9 cellular contexts compared by ENCODE assay signal in the genomic region with DNA sequence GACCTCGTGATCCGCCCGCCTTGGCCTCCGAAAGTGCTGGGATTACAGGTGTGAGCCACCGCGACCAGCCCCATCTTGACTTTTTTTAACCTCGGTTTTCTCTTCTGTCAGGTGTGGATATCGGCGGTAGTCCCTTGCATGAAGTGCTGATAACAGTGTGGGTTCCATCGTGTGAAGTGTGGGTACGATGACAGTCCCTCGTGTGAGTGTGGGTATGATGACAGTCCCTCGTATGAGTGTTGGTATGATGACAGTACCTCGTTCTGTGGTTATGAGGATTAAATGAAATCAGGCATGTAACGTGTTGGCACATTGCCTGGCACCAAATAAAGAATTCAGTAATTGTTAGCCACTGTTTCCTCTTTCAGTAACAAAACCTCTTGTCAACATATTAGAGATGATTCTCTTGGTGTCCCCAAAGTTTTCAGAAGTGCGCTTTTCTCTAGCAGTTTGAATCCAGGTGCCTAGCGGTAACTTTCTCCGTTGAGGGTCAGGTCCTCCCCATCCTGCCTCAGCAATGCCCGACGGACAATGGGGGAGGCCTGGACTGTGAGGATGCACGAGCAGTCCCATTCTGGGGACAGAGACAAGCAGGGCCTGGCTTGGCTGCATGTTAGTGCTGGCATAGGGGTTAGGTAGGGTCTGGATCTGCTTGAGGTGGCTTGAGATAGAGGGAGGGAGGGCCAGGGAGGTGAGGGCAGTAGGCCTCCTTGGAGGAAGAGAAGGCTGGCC. TPM values are rescaled to one million over a fixed set of nuclear protein-coding genes. Genes with fewer than 3 reads are reported as not detected.
DNase-seq lines count a peak whose midpoint lies in the region; ATAC-seq and TF ChIP-seq lines count a peak whose summit lies in the region.
"Had no signal": no experiment of that assay in that cellular context is flagged by ENCODE, and none has a peak within 500 bp of the region (broad histone marks: within the 10 kb centered on the region; RNA-seq: fewer than 3 reads in every experiment).

No MANE protein-coding gene starts in this region.

- H2BK5ac ChIP-seq in H9 (ENCODE audit: insufficient read length, low read length): no peak overlapping the region

- peaks cover 3% of the 10 kb centered on the region for H3K36me3 ChIP-seq in CD8-positive, alpha-beta T cell (ENCODE audit: insufficient read depth, low read length)
- H3K36me3 ChIP-seq in OCI-LY7 (ENCODE audit: insufficient read depth, low read length): peaks cover 42% of the 10 kb centered on the region

- H2AK5ac ChIP-seq in H9 (ENCODE audit: insufficient read length, low read length): no peak overlapping the region

- H3K27me3 Mint-ChIP-seq in CD8-positive, alpha-beta T cell (ENCODE audit: low read depth): no peaks in the 10 kb centered on the region
- H3K27me3 Mint-ChIP-seq in H9 (ENCODE audit: low read depth): no peaks in the 10 kb centered on the region
- no peaks in the 10 kb centered on the region for H3K27me3 Mint-ChIP-seq in activated T-cell treated with anti-CD3 and anti-CD28 coated beads, Interleukin-2, amount 50 U/mL, for 4 hours (ENCODE audit: low read depth)
- peaks cover 2% of the 10 kb centered on the region for H3K27me3 Mint-ChIP-seq in nephron progenitor cell (ENCODE audit: low read depth, poor library complexity)

- WGBS in H9 (ENCODE audit: extremely low coverage, insufficient read length, low lambda C conversion rate): no CpG with 5 or more reads among the region's 21 CpGs

- peaks cover 85% of the 10 kb centered on the region for H3K4me1 Mint-ChIP-seq in CD8-positive, alpha-beta T cell (ENCODE audit: low read depth)
- H3K4me1 Mint-ChIP-seq in H9: peaks cover 41 to 60% of the 10 kb centered on the region in 2 experiments
- peaks cover 72% of the 10 kb centered on the region for H3K4me1 Mint-ChIP-seq in activated T-cell treated with anti-CD3 and anti-CD28 coated beads, Interleukin-2, amount 50 U/mL, for 4 hours (ENCODE audit: low read depth)
- H3K4me1 Mint-ChIP-seq in nephron progenitor cell: peaks cover 47% of the 10 kb centered on the region

- H3K79me1 ChIP-seq in H9 (ENCODE audit: insufficient read depth, low read depth, low read length, poor library complexity, severe bottlenecking): peaks cover 16% of the 10 kb centered on the region

- no peak overlapping the region for H4K91ac ChIP-seq in H9 (ENCODE audit: insufficient read length, low read depth, low read length)

- no peak overlapping the region for H2BK120ac ChIP-seq in H9 (ENCODE audit: low read depth, low read length, poor library complexity, severe bottlenecking)

- H3K4me2 ChIP-seq in H9 (ENCODE audit: insufficient read depth, insufficient read length, low read length) (no peak overlapping the region), OCI-LY7 (ENCODE audit: low read length) (no peak overlapping the region)

- no peak overlapping the region for H3K23ac ChIP-seq in H9 (ENCODE audit: insufficient read length, low read depth, low read length)

- no TSS peak for BruUV-seq in OCI-LY7 (replicated peaks; lab: Mats Ljungman, UMichigan)

- no peak overlapping the region for H3K14ac ChIP-seq in H9 (ENCODE audit: insufficient read depth, low read length)

- H3K18ac ChIP-seq in H9 (ENCODE audit: insufficient read length, low read depth, low read length): no peak overlapping the region

- H3K36me3 Mint-ChIP-seq in CD8-positive, alpha-beta T cell: peaks cover 12% of the 10 kb centered on the region
- H3K36me3 Mint-ChIP-seq in H9 (ENCODE audit: insufficient read depth in 1 of 3, low read depth in 3 of 3) (peaks cover 0 to 16% (median 4%) of the 10 kb centered on the region in 3 experiments; a peak in 4 of 7 replicates), nephron progenitor cell (ENCODE audit: low read depth) (peaks cover 42% of the 10 kb centered on the region)
- H3K36me3 Mint-ChIP-seq in activated T-cell treated with anti-CD3 and anti-CD28 coated beads, Interleukin-2, amount 50 U/mL, for 4 hours (ENCODE audit: insufficient read depth): peaks cover 4% of the 10 kb centered on the region

- H3K9me2 ChIP-seq in OCI-LY7 (ENCODE audit: insufficient read depth, low read length): no peaks in the 10 kb centered on the region

- no peak overlapping the region for H2BK12ac ChIP-seq in H9 (ENCODE audit: insufficient read length, low read depth, low read length)

- H4K20me1 ChIP-seq in H9 (ENCODE audit: control insufficient read depth, insufficient read depth, insufficient read length) (no peaks in the 10 kb centered on the region), OCI-LY7 (ENCODE audit: insufficient read depth, low read length) (peaks cover 22% of the 10 kb centered on the region)

- peak overlapping the region; percentile 53 for H3K4me3 Mint-ChIP-seq in CD8-positive, alpha-beta T cell
- H3K4me3 Mint-ChIP-seq in H9: no peak overlapping the region
- H3K4me3 Mint-ChIP-seq in activated T-cell treated with anti-CD3 and anti-CD28 coated beads, Interleukin-2, amount 50 U/mL, for 4 hours: peak overlapping the region; percentile 52
- H3K4me3 Mint-ChIP-seq in nephron progenitor cell: no peak overlapping the region

- H3K27me3 ChIP-seq in CD8-positive, alpha-beta T cell (ENCODE audit: insufficient read depth, low read length): no peaks in the 10 kb centered on the region
- no peaks in the 10 kb centered on the region for H3K27me3 ChIP-seq in H9 (ENCODE audit: insufficient read depth, low read length)

- CTCF ChIA-PET in CD8-positive, alpha-beta T cell (lab: Charles Lee): interaction anchor here (0.8 kb wide), 1 partner anchor 9 kb away, joined by 4 read pairs; no protein-coding TSS in a partner anchor
- CTCF ChIA-PET in OCI-LY7 (lab: Charles Lee; ENCODE audit: unreplicated experiment) (no interaction called here), HEK293T (lab: Yijun Ruan, JAX) (no interaction called here)

- no peak overlapping the region for H3K4me3 ChIP-seq in CD8-positive, alpha-beta T cell (ENCODE audit: low read depth, low read length)
- no peak overlapping the region for H3K4me3 ChIP-seq in OCI-LY7 (ENCODE audit: low read depth, low read length, poor library complexity, severe bottlenecking)

- H3K4me1 ChIP-seq in CD8-positive, alpha-beta T cell (ENCODE audit: insufficient read depth, low read length): peaks cover 62% of the 10 kb centered on the region
- peaks cover 2% of the 10 kb centered on the region for H3K4me1 ChIP-seq in H9 (ENCODE audit: insufficient read depth, low read length)
- peaks cover 12% of the 10 kb centered on the region for H3K4me1 ChIP-seq in OCI-LY7 (ENCODE audit: insufficient read depth, low read length, poor library complexity, severe bottlenecking)

- intact Hi-C loops in CD8-positive, alpha-beta T cell (cut with DNase I, micrococcal nuclease): no loop called here
- intact Hi-C loops in OCI-LY7 (cut with micrococcal nuclease; ENCODE audit: unreplicated experiment): no loop called here

- H3K9me3 Mint-ChIP-seq in CD8-positive, alpha-beta T cell: no peaks in the 10 kb centered on the region
- H3K9me3 Mint-ChIP-seq in H9 (no peaks in the 10 kb centered on the region), nephron progenitor cell (no peaks in the 10 kb centered on the region)
- no peaks in the 10 kb centered on the region for H3K9me3 Mint-ChIP-seq in activated T-cell treated with anti-CD3 and anti-CD28 coated beads, Interleukin-2, amount 50 U/mL, for 4 hours

- H3K9ac ChIP-seq in H9 (ENCODE audit: extremely low read depth, insufficient read length, low read length): no peak overlapping the region

- no peak for TF ChIP-seq CTCF in CD8-positive, alpha-beta T cell (IDR thresholded peaks at IDR 0.05)
- no peak for TF ChIP-seq CTCF in H9 (conservative IDR thresholded peaks at IDR 0.05)
- TF ChIP-seq CTCF in nephron progenitor cell (IDR thresholded peaks at IDR 0.05): no peak
- no peak for TF ChIP-seq CTCF in OCI-LY7 (conservative IDR thresholded peaks at IDR 0.05; ENCODE audit: low read length)

- H4K8ac ChIP-seq in H9 (replicated peaks; ENCODE audit: insufficient read length, low read depth, low read length): no peak overlapping the region

- POLR2A ChIA-PET in CD8-positive, alpha-beta T cell (lab: Charles Lee): no interaction called here
- POLR2A ChIA-PET in OCI-LY7 (lab: Charles Lee): no interaction called here
- POLR2A ChIA-PET in HEK293T (lab: Yijun Ruan, JAX): no interaction called here

- no peaks in the 10 kb centered on the region for H3K23me2 ChIP-seq in H9 (ENCODE audit: insufficient read length, low read depth, low read length, poor library complexity, severe bottlenecking)

- peak; percentile 86 for ATAC-seq in CD8-positive, alpha-beta T cell
- ATAC-seq in activated T-cell treated with anti-CD3 and anti-CD28 coated beads, Interleukin-2, amount 50 U/mL, for 4 hours: peak; percentile 86 to 93
- ATAC-seq: Right ventricle myocardium inferior had no signal

- H3K79me2 ChIP-seq in H9 (ENCODE audit: insufficient read depth, low read length): peaks cover 85% of the 10 kb centered on the region; the same call in 1 of the 2 replicates
- peaks cover 97% of the 10 kb centered on the region for H3K79me2 ChIP-seq in OCI-LY7 (ENCODE audit: insufficient read depth, low read depth, low read length)

- no peaks in the 10 kb centered on the region for H3K9me3 ChIP-seq in CD8-positive, alpha-beta T cell (ENCODE audit: low read length)
- no peaks in the 10 kb centered on the region for H3K9me3 ChIP-seq in H9 (ENCODE audit: control insufficient read depth, low read depth, low read length)
- no peaks in the 10 kb centered on the region for H3K9me3 ChIP-seq in OCI-LY7 (ENCODE audit: low read length)

- peak overlapping the region; percentile 24 for H3K27ac ChIP-seq in CD8-positive, alpha-beta T cell (ENCODE audit: low read depth, low read length)
- H3K27ac ChIP-seq in H9 (ENCODE audit: insufficient read length, low read depth, low read length) (no peak overlapping the region), OCI-LY7 (ENCODE audit: low read depth, low read length, poor library complexity, severe bottlenecking) (no peak overlapping the region)

- no peak overlapping the region for H3K56ac ChIP-seq in H9 (ENCODE audit: insufficient read length, low read depth, low read length)

- H3K4ac ChIP-seq in H9 (ENCODE audit: low read depth, low read length): no peak overlapping the region

- no peak overlapping the region for H2BK20ac ChIP-seq in H9 (ENCODE audit: low read depth, low read length, poor library complexity, severe bottlenecking)

- H2BK15ac ChIP-seq in H9 (ENCODE audit: low read depth, low read length): no peak overlapping the region

- H2AFZ ChIP-seq in H9 (ENCODE audit: low read length) (no peak overlapping the region), OCI-LY7 (ENCODE audit: low read length) (no peak overlapping the region)

- H3K27ac Mint-ChIP-seq in CD8-positive, alpha-beta T cell: peak overlapping the region; percentile 78
- H3K27ac Mint-ChIP-seq in H9 (peak overlapping the region; percentile 5 to 69 (median 29); a peak in 4 of 7 replicates), nephron progenitor cell (peak overlapping the region; percentile 95)

- no peak overlapping the region for H3T11ph ChIP-seq in H9 (ENCODE audit: low read length)

- H4K5ac ChIP-seq in H9 (ENCODE audit: insufficient read length, low read depth, low read length): no peak overlapping the region

- peak in 6 of 7 experiments; percentile 6 to 70 (median 37) for DNase-seq in CD8-positive, alpha-beta T cell
- DNase-seq in H9 (no peak), nephron progenitor cell (no peak), OCI-LY7 (ENCODE audit: low spot score) (no peak), DMS114 treated with DMSO at 0.1 percent for 48 hours (lab: John Stamatoyannopoulos, UW; ENCODE audit: unreplicated experiment) (no peak), HEK293T (ENCODE audit: extremely low spot score) (no peak)
- peak; percentile 13 for DNase-seq in activated T-cell treated with anti-CD3 and anti-CD28 coated beads, Interleukin-2, amount 50 U/mL, for 4 hours
- DNase-seq: retina had no signal

RNA-seq across cellular contexts. Expression of a gene that starts 15.3 kb away (rescaled TPM):
- 100 to 1,000 TPM; 135 to 142 TPM for total RNA-seq in CD8-positive, alpha-beta T cell
- total RNA-seq in H9 (2021) (189 and 198 TPM in 2 replicates), OCI-LY7 (2022) (126 and 156 TPM in 2 replicates)
- total RNA-seq in activated T-cell treated with anti-CD3 and anti-CD28 coated beads, Interleukin-2, amount 50 U/mL, for 4 hours: 100 to 1,000 TPM; 187 to 240 (median 205) TPM
- total RNA-seq in OCI-LY7 (2014; rRNA removed; shearing (Covaris generic)): 62.8 and 73.4 TPM in 2 replicates

Comparison
In these comparisons a context has a peak if more than half of its experiments do, and no peak if none do; other contexts are left out.
1. DNase-seq: peak in CD8-positive, alpha-beta T cell (6 of 7) and activated T-cell treated with anti-CD3 and anti-CD28 coated beads, Interleukin-2, amount 50 U/mL, for 4 hours (single experiment); none in H9 (single experiment), nephron progenitor cell (single experiment), OCI-LY7 (single experiment), DMS114 treated with DMSO at 0.1 percent for 48 hours (single experiment) and HEK293T (single experiment).
2. H3K27ac Mint-ChIP-seq: peak in every context shown above with its lines; median percentile 95 in nephron progenitor cell; 78 in CD8-positive, alpha-beta T cell; 29 in H9.
3. H3K4me3 Mint-ChIP-seq: peak in CD8-positive, alpha-beta T cell (single experiment) and activated T-cell treated with anti-CD3 and anti-CD28 coated beads, Interleukin-2, amount 50 U/mL, for 4 hours (single experiment); none in H9 (0 of 2) and nephron progenitor cell (single experiment).